ENCODE assay signal across 21 cellular contexts in the genomic region with DNA sequence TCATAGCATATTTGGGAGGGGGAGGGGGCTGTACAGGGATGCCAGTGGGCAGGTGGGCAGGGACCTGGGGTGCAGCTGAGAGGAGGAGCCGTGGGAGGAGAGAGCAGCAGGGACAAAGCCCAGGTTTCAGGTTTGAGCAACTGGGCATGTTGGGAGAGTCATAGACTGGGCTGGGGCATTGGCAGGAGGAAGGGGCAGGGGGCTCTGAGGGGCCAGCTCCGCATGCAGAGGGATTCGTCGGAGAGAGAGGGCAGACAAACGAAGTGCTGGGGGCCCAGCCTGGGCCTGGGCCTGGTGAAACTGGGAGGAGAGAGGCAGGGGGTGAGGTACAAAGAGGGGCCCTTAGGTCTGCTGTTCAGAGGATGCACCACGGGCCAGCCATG. TPM values are rescaled to one million over a fixed set of nuclear protein-coding genes. Genes with fewer than 3 reads are reported as not detected.
"Had no signal": no experiment of that assay in that cellular context is flagged by ENCODE, and none has a peak within 500 bp of the region (broad histone marks: within the 10 kb centered on the region; RNA-seq: fewer than 3 reads in every experiment).

No MANE protein-coding gene starts in this region.

- ATAC-seq: activated CD8-positive, alpha-beta T cell treated with anti-CD3 and anti-CD28 coated beads, Interleukin-2, amount 10 ng/mL, durations not matched to agents 7 days and 5 days; heart right ventricle; left colon; T-cell had no signal

- H3K36me3 Mint-ChIP-seq: activated naive CD8-positive, alpha-beta T cell treated with anti-CD3 and anti-CD28 coated beads for 36 hours; memory B cell; T-cell had no signal

- H3K4me3 ChIP-seq: heart right ventricle, stomach, testis, uterus had no signal

- H3K27ac ChIP-seq: epithelial cell of prostate, heart right ventricle, stomach, testis, uterus, VCaP had no signal

- H3K9me3 Mint-ChIP-seq: activated CD4-positive, alpha-beta T cell treated with anti-CD3 and anti-CD28 coated beads, Interleukin-2, amount 10 ng/mL, durations not matched to agents 7 days and 5 days; activated naive CD8-positive, alpha-beta T cell treated with anti-CD3 and anti-CD28 coated beads for 36 hours; memory B cell; nephron progenitor cell; T-cell; T-helper 2 cell treated with Interferon-gamma antibody and Interleukin-4, amounts not matched to agents 5 μg/mL and 100 μg/mL, for 36 hours had no signal

- H3K9me3 ChIP-seq: heart right ventricle, stomach, testis, uterus had no signal

- H3K27me3 ChIP-seq: testis, uterus had no signal

- H3K4me1 ChIP-seq: heart right ventricle, stomach, uterus had no signal

- DNase-seq: activated CD4-positive, alpha-beta T cell treated with anti-CD3 and anti-CD28 coated beads, Interleukin-2, amount 10 ng/mL, durations not matched to agents 7 days and 5 days; activated CD4-positive, CD25-positive, alpha-beta regulatory T cell treated with anti-CD3 and anti-CD28 coated beads, Interleukin-2, amount 50 U/mL, for 72 hours; activated CD8-positive, alpha-beta T cell treated with anti-CD3 and anti-CD28 coated beads, Interleukin-2, amount 10 ng/mL, durations not matched to agents 7 days and 5 days; activated gamma-delta T cell treated with Interleukin-2 at 50 U/mL for 16 hours; activated naive CD8-positive, alpha-beta T cell treated with anti-CD3 and anti-CD28 coated beads for 36 hours; cerebellar nuclear complex; cortex of kidney; heart right ventricle; islet precursor cell; left colon; nephron progenitor cell; stimulated activated CD4-positive, alpha-beta T cell treated with anti-CD3 and anti-CD28 coated beads, Interleukin-4, amount 100 ng/mL, for 24 hours; stomach; T-cell; testis; uterus had no signal

- H3K36me3 ChIP-seq: heart right ventricle, stomach, uterus had no signal

- H3K27ac Mint-ChIP-seq: activated CD4-positive, alpha-beta T cell treated with anti-CD3 and anti-CD28 coated beads, Interleukin-2, amount 10 ng/mL, durations not matched to agents 7 days and 5 days; activated CD8-positive, alpha-beta T cell treated with anti-CD3 and anti-CD28 coated beads, Interleukin-2, amount 10 ng/mL, durations not matched to agents 7 days and 5 days; activated naive CD8-positive, alpha-beta T cell treated with anti-CD3 and anti-CD28 coated beads for 36 hours; memory B cell; nephron progenitor cell; progenitor cell of endocrine pancreas; T-cell; T-helper 2 cell treated with Interferon-gamma antibody and Interleukin-4, amounts not matched to agents 5 μg/mL and 100 μg/mL, for 36 hours had no signal

RNA-seq across cellular contexts. Expression of gene RASGRF1, which starts 25.2 kb away (rescaled TPM):
- total RNA-seq: activated CD4-positive, alpha-beta T cell treated with anti-CD3 and anti-CD28 coated beads, Interleukin-2, amount 10 ng/mL, durations not matched to agents 7 days and 5 days; activated CD8-positive, alpha-beta T cell treated with anti-CD3 and anti-CD28 coated beads, Interleukin-2, amount 10 ng/mL, durations not matched to agents 7 days and 5 days; activated naive CD8-positive, alpha-beta T cell treated with anti-CD3 and anti-CD28 coated beads for 36 hours had no signal
